10 cellular contexts compared by ENCODE assay signal in genomic region chr5:147234098-147234824, GRCh38. TPM values are rescaled to one million over a fixed set of nuclear protein-coding genes. Genes with fewer than 3 reads are reported as not detected.
DNase-seq lines count a peak whose midpoint lies in the region; ATAC-seq and TF ChIP-seq lines count a peak whose summit lies in the region.
"Had no signal": no experiment of that assay in that cellular context is flagged by ENCODE, and none has a peak within 500 bp of the region (broad histone marks: within the 10 kb centered on the region; RNA-seq: fewer than 3 reads in every experiment).

No MANE protein-coding gene starts in this region.

- no peak overlapping the region for H4K8ac ChIP-seq in neuronal stem cell (ENCODE audit: low read depth, low read length)

- H2BK12ac ChIP-seq in neuronal stem cell (ENCODE audit: low read length): no peak overlapping the region

- no peak overlapping the region for H3K23ac ChIP-seq in neuronal stem cell (ENCODE audit: low read depth, low read length, poor library complexity)

- H3K4me3 ChIP-seq in fibroblast of villous mesenchyme (ENCODE audit: low read depth, low read length) (peak overlapping the region; percentile 50), neuronal stem cell (ENCODE audit: low read length in 2 of 2) (peak overlapping the region; percentile 49 to 88)

- peaks cover 0 to 51% (median 10%) of the 10 kb centered on the region in 3 experiments for H3K27me3 ChIP-seq in neuronal stem cell (ENCODE audit: control insufficient read depth in 3 of 3, insufficient read depth in 3 of 3, low read depth in 1 of 3, low read length in 3 of 3)

- POLR2A ChIA-PET in RWPE1 (lab: Yijun Ruan, JAX; ENCODE audit: low non-redundant PET): no interaction called here

- WGBS in neuronal stem cell (ENCODE audit: extremely low coverage in 2 of 2, insufficient read length in 2 of 2, insufficient replicate concordance in 1 of 2), 2 donors: no CpG with 5 or more reads among the region's 37 CpGs

- no peak overlapping the region for H3K4ac ChIP-seq in neuronal stem cell (ENCODE audit: low read length)

- CTCF ChIA-PET in RWPE1 (lab: Yijun Ruan, JAX): no interaction called here

- no peak overlapping the region for H4K91ac ChIP-seq in neuronal stem cell (ENCODE audit: low read depth, low read length, poor library complexity)

- no peak overlapping the region for H3K14ac ChIP-seq in neuronal stem cell (ENCODE audit: low read length)

- no peak overlapping the region for H2BK120ac ChIP-seq in neuronal stem cell (ENCODE audit: low read depth, low read length)

- DNase-seq in Ammon's horn (ENCODE audit: low spot score): peak; percentile 7
- DNase-seq in RWPE1 (ENCODE audit: low spot score): no peak
- DNase-seq in fibroblast of villous mesenchyme (ENCODE audit: low read depth): no peak
- DNase-seq in neuronal stem cell (ENCODE audit: low spot score): no peak
- DNase-seq in medulla oblongata (ENCODE audit: extremely low spot score): no peak
- DNase-seq: DND-41, NCI-H2081 treated with DMSO at 0.1 percent for 48 hours had no signal

- peak overlapping the region; percentile 52 for H2BK15ac ChIP-seq in neuronal stem cell (ENCODE audit: low read length)

- peak overlapping the region; percentile 90 for H3K4me2 ChIP-seq in neuronal stem cell (ENCODE audit: insufficient read depth, low read length, poor library complexity, severe bottlenecking)

- TF ChIP-seq CTCF in RWPE1 (conservative IDR thresholded peaks at IDR 0.05; ENCODE audit: low read depth): no peak
- no peak for TF ChIP-seq CTCF in fibroblast of villous mesenchyme (IDR thresholded peaks at IDR 0.05; ENCODE audit: insufficient read depth, low read depth, low read length)

- H3K4me1 ChIP-seq in neuronal stem cell (ENCODE audit: control insufficient read depth in 2 of 2, insufficient read depth in 1 of 2, low read depth in 1 of 2, low read length in 2 of 2): peaks cover 0 to 2% of the 10 kb centered on the region in 2 donors

- H3K79me1 ChIP-seq in neuronal stem cell (ENCODE audit: low read depth, low read length): no peaks in the 10 kb centered on the region

- peak overlapping the region; percentile 58 for H2BK5ac ChIP-seq in neuronal stem cell (ENCODE audit: low read length)

- no peaks in the 10 kb centered on the region for H3K9me3 ChIP-seq in neuronal stem cell (replicated peaks in 1 of 2; ENCODE audit: control insufficient read depth in 2 of 2, insufficient read depth in 1 of 2, low read depth in 1 of 2, low read length in 2 of 2)

- no peaks in the 10 kb centered on the region for H3K36me3 ChIP-seq in neuronal stem cell (replicated peaks in 1 of 2; ENCODE audit: control insufficient read depth in 2 of 2, insufficient read depth in 2 of 2, low read length in 2 of 2)

- no peak overlapping the region for H2AK5ac ChIP-seq in neuronal stem cell (ENCODE audit: low read depth, low read length)

- H3K27ac ChIP-seq in RWPE1 (peak overlapping the region; percentile 39; the same call in 1 of the 2 replicates), neuronal stem cell (replicated peaks; ENCODE audit: low read length) (no peak overlapping the region)

- H3K9ac ChIP-seq in neuronal stem cell (ENCODE audit: low read depth, low read length, poor library complexity): peak overlapping the region; percentile 39

- ATAC-seq in GM19328 (IDR thresholded peaks at IDR 0.05; ENCODE audit: unreplicated experiment) (no peak), HG03025 (IDR thresholded peaks at IDR 0.05; ENCODE audit: low FRiP score, unreplicated experiment) (no peak), HG03469 (IDR thresholded peaks at IDR 0.05; ENCODE audit: unreplicated experiment) (no peak)

- peak overlapping the region; percentile 98 for H2AFZ ChIP-seq in neuronal stem cell (ENCODE audit: low read length)

- peak overlapping the region; percentile 99 for H3K18ac ChIP-seq in neuronal stem cell (ENCODE audit: low read length)

RNA-seq across cellular contexts. Expression of gene STK32A, which starts 0.6 kb away (rescaled TPM):
- total RNA-seq in fibroblast of villous mesenchyme: 0.97 and 2.2 TPM in 2 replicates
- 1.8 TPM for polyA plus RNA-seq in neuronal stem cell (2013, experiment 1 of 2)
- polyA plus RNA-seq in neuronal stem cell (2013, experiment 2 of 2): 1.9 TPM
